8 cellular contexts compared by ENCODE assay signal in the genomic region with DNA sequence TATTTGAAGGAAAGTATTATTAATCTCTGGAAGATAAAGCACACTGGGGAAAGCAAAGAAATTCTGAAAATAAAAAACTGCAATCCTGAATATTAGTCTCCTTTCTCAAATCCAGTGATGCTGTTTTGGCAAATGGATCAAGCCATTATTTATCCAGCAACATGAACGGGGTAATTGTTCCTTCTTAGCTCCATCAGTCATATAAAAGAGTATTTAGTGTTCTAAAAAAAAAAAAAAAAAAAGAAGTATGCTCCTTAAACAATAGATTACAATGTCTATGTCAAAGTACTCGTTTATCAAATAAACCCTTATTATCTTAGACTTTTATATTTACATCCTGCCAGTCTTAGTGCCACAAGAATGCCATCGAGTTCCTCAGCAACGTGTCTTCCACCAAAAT. TPM values are rescaled to one million over a fixed set of nuclear protein-coding genes. Genes with fewer than 3 reads are reported as not detected.
DNase-seq lines count a peak whose midpoint lies in the region; ATAC-seq and TF ChIP-seq lines count a peak whose summit lies in the region.

No MANE protein-coding gene starts in this region.

- no peak overlapping the region; the same call in 1 of the 2 replicates for H2AFZ ChIP-seq in SK-N-SH (ENCODE audit: low read depth)

- H3K9me3 Mint-ChIP-seq in activated T-helper 17 cell treated with anti-CD3 and anti-CD28 coated beads, Interleukin-2, amount 50 U/mL, for 72 hours = no peaks in the 10 kb centered on the region

- no peaks in the 10 kb centered on the region for H3K9me2 ChIP-seq in SK-N-SH

- peak overlapping the region; percentile 80 for H3K4me2 ChIP-seq in SK-N-SH

- POLR2A ChIA-PET in SK-N-SH (lab: Yijun Ruan, JAX) = interaction anchor here (0.6 kb wide), 1 partner anchor 8 kb away, joined by 3 read pairs; no protein-coding TSS in a partner anchor

- peaks cover 19% of the 10 kb centered on the region for H3K4me1 Mint-ChIP-seq in activated T-helper 17 cell treated with anti-CD3 and anti-CD28 coated beads, Interleukin-2, amount 50 U/mL, for 72 hours

- H3K9me3 ChIP-seq in SK-N-SH = no peaks in the 10 kb centered on the region
- H3K9me3 ChIP-seq in iPS-20b (ENCODE audit: insufficient read depth, low read depth, low read length) = no peaks in the 10 kb centered on the region

- H3K27ac ChIP-seq in SK-N-SH (ENCODE audit: low read depth in 2 of 2, low read length in 1 of 2) (peak overlapping the region; percentile 86 to 87; a peak in 3 of 4 replicates), iPS-20b (ENCODE audit: low read length) (no peak overlapping the region), substantia nigra (ENCODE audit: low read depth, low read length, poor library complexity, severe bottlenecking) (peak overlapping the region; percentile 92)

- CTCF ChIA-PET in SK-N-SH (lab: Yijun Ruan, JAX) = no interaction called here

- WGBS in SK-N-SH (ENCODE audit: low lambda C conversion rate) = 27% methylated on average over 4 of the region's 4 CpGs

- peaks cover 49% of the 10 kb centered on the region for H4K20me1 ChIP-seq in SK-N-SH (ENCODE audit: insufficient read depth)

- ATAC-seq in SK-N-SH treated with all-trans-retinoic acid at 6 μM for 48 hours (no peak), GM21367 (IDR thresholded peaks at IDR 0.05; ENCODE audit: unreplicated experiment) (no peak)
- no peak for ATAC-seq in activated T-helper 17 cell treated with anti-CD3 and anti-CD28 coated beads, Interleukin-2, amount 50 U/mL, for 72 hours (replicated peaks)

- peaks cover 59% of the 10 kb centered on the region for H3K79me2 ChIP-seq in SK-N-SH (ENCODE audit: insufficient read depth)

- H3K9ac ChIP-seq in SK-N-SH (peak overlapping the region; percentile 97; the same call in 1 of the 2 replicates), iPS-20b (ENCODE audit: low read depth, low read length) (peak overlapping the region; percentile 94; the same call in 1 of the 2 replicates)

- H3K27me3 ChIP-seq in SK-N-SH (ENCODE audit: insufficient read depth) = no peaks in the 10 kb centered on the region
- H3K27me3 ChIP-seq in iPS-20b (ENCODE audit: insufficient read depth, low read length) = no peaks in the 10 kb centered on the region

- peaks cover 52% of the 10 kb centered on the region for H3K36me3 Mint-ChIP-seq in activated T-helper 17 cell treated with anti-CD3 and anti-CD28 coated beads, Interleukin-2, amount 50 U/mL, for 72 hours (ENCODE audit: low read depth)

- peaks cover 12 to 37% of the 10 kb centered on the region in 2 experiments; a peak in 3 of 4 replicates for H3K4me1 ChIP-seq in SK-N-SH (ENCODE audit: control insufficient read depth in 1 of 2, insufficient read depth in 2 of 2, low read depth in 1 of 2, low read length in 1 of 2)
- H3K4me1 ChIP-seq in iPS-20b (ENCODE audit: insufficient read depth, low read length) = peaks cover 34% of the 10 kb centered on the region

- H3K4me3 ChIP-seq in SK-N-SH (ENCODE audit: low read depth in 2 of 2, low read length in 1 of 2) (peak overlapping the region; percentile 85 to 97), iPS-20b (ENCODE audit: low read length) (peak overlapping the region; percentile 95)

- H3F3A ChIP-seq in SK-N-SH (replicated peaks; ENCODE audit: insufficient read depth) = peaks cover 16% of the 10 kb centered on the region

- TF ChIP-seq CTCF in SK-N-SH (IDR thresholded peaks at IDR 0.05) = no peak

- no peak for TF ChIP-seq EP300 in SK-N-SH (IDR thresholded peaks at IDR 0.05; ENCODE audit: borderline replicate concordance in 1 of 2, low read depth in 1 of 2, low read length in 1 of 2)

- DNase-seq in SK-N-SH (no peak), substantia nigra (lab: John Stamatoyannopoulos, UW) (no peak), HUDEP-2 (lab: John Stamatoyannopoulos, UW; ENCODE audit: unreplicated experiment in 76 of 76) (no peak), NCI-H1436 (lab: John Stamatoyannopoulos, UW) (no peak)

- no peaks in the 10 kb centered on the region for H3K27me3 Mint-ChIP-seq in activated T-helper 17 cell treated with anti-CD3 and anti-CD28 coated beads, Interleukin-2, amount 50 U/mL, for 72 hours

- H3K4me3 Mint-ChIP-seq in activated T-helper 17 cell treated with anti-CD3 and anti-CD28 coated beads, Interleukin-2, amount 50 U/mL, for 72 hours = peak overlapping the region; percentile 88

- H3K27ac Mint-ChIP-seq in activated T-helper 17 cell treated with anti-CD3 and anti-CD28 coated beads, Interleukin-2, amount 50 U/mL, for 72 hours = peak overlapping the region; percentile 90

- H3K36me3 ChIP-seq in SK-N-SH (replicated peaks in 1 of 2; ENCODE audit: control insufficient read depth in 1 of 2, insufficient read depth in 2 of 2, low read length in 1 of 2) (peaks cover 0 to 9% of the 10 kb centered on the region in 2 experiments), iPS-20b (ENCODE audit: insufficient read depth, low read depth, low read length) (no peaks in the 10 kb centered on the region)

- no peak for TF ChIP-seq RAD21 in SK-N-SH (IDR thresholded peaks at IDR 0.05; ENCODE audit: low read length)

TF ChIP-seq in SK-N-SH, 30 proteins besides CTCF, POLR2A, EP300 and RAD21:
- TF ChIP-seq, protein P1, sequence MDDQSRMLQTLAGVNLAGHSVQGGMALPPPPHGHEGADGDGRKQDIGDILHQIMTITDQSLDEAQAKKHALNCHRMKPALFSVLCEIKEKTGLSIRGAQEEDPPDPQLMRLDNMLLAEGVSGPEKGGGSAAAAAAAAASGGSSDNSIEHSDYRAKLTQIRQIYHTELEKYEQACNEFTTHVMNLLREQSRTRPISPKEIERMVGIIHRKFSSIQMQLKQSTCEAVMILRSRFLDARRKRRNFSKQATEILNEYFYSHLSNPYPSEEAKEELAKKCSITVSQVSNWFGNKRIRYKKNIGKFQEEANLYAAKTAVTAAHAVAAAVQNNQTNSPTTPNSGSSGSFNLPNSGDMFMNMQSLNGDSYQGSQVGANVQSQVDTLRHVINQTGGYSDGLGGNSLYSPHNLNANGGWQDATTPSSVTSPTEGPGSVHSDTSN (IDR thresholded peaks at IDR 0.05) = no peak
- TF ChIP-seq TAF1 (IDR thresholded peaks at IDR 0.05; ENCODE audit: borderline replicate concordance, low read depth, low read length) = no peak

TF ChIP-seq in SK-N-SH treated with all-trans-retinoic acid at 6 μM for 48 hours, 23 proteins besides CTCF, POLR2A, EP300 and RAD21:
- TF ChIP-seq RARB (CRISPR knock-in tag; IDR thresholded peaks at IDR 0.05) (no peak), BACH2 (CRISPR knock-in tag; IDR thresholded peaks at IDR 0.05; ENCODE audit: borderline replicate concordance) (no peak), ARNTL (CRISPR knock-in tag; IDR thresholded peaks at IDR 0.05; ENCODE audit: borderline replicate concordance, low read depth) (no peak), ESRRG (CRISPR knock-in tag; IDR thresholded peaks at IDR 0.05) (no peak), TOX (CRISPR knock-in tag; IDR thresholded peaks at IDR 0.05; ENCODE audit: borderline replicate concordance) (no peak), ZC3H10 (CRISPR knock-in tag; IDR thresholded peaks at IDR 0.05) (no peak), GLIS3 (CRISPR knock-in tag; IDR thresholded peaks at IDR 0.05) (no peak), ISL1 (CRISPR knock-in tag; IDR thresholded peaks at IDR 0.05) (no peak)
- TF ChIP-seq, protein P2, sequence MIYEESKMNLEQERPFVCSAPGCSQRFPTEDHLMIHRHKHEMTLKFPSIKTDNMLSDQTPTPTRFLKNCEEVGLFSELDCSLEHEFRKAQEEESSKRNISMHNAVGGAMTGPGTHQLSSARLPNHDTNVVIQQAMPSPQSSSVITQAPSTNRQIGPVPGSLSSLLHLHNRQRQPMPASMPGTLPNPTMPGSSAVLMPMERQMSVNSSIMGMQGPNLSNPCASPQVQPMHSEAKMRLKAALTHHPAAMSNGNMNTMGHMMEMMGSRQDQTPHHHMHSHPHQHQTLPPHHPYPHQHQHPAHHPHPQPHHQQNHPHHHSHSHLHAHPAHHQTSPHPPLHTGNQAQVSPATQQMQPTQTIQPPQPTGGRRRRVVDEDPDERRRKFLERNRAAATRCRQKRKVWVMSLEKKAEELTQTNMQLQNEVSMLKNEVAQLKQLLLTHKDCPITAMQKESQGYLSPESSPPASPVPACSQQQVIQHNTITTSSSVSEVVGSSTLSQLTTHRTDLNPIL (CRISPR knock-in tag; IDR thresholded peaks at IDR 0.05; ENCODE audit: low read depth) = no peak

RNA-seq across cellular contexts. Expression of a gene that starts 1.3 kb away (rescaled TPM):
- polyA plus RNA-seq in SK-N-SH (2012; rRNA removed) = 29.4 and 30.7 TPM in 2 replicates
- 36.5 and 45.4 TPM in 2 replicates for polyA plus RNA-seq in SK-N-SH (2012; cell fraction: cytosol; rRNA removed)
- 17.4 and 24.9 TPM in 2 replicates for polyA plus RNA-seq in SK-N-SH (2012; cell fraction: nucleus; rRNA removed)
- 10 to 100 TPM; 83.2 to 95.6 TPM for total RNA-seq in activated T-helper 17 cell treated with anti-CD3 and anti-CD28 coated beads, Interleukin-2, amount 50 U/mL, for 72 hours
